ENCODE assay signal across 8 cellular contexts in genomic region chr3:30511524-30512278, GRCh38.
DNase-seq lines count a peak whose midpoint lies in the region; ATAC-seq and TF ChIP-seq lines count a peak whose summit lies in the region.

No MANE protein-coding gene starts in this region.

- no peaks in the 10 kb centered on the region for H3K27me3 Mint-ChIP-seq in CD8-positive, alpha-beta T cell (ENCODE audit: low read depth)
- no peaks in the 10 kb centered on the region for H3K27me3 Mint-ChIP-seq in dendritic cell treated with granulocyte-macrophage colony-stimulating factor and Interleukin-4, amounts not matched to agents 40 ng/mL and 50 ng/mL, for 4 days
- H3K27me3 Mint-ChIP-seq in nephron (ENCODE audit: low read depth), result no peaks in the 10 kb centered on the region

- no peak for ATAC-seq in CD8-positive, alpha-beta T cell
- ATAC-seq in HG03095 (IDR thresholded peaks at IDR 0.05; ENCODE audit: unreplicated experiment), result no peak

- TF ChIP-seq CTCF in CD8-positive, alpha-beta T cell (IDR thresholded peaks at IDR 0.05), result no peak
- no peak for TF ChIP-seq CTCF in nephron (IDR thresholded peaks at IDR 0.05; ENCODE audit: unreplicated experiment in 3 of 3)

- peak overlapping the region; percentile 15 for H3K27ac Mint-ChIP-seq in CD8-positive, alpha-beta T cell
- peak overlapping the region; percentile 8 for H3K27ac Mint-ChIP-seq in dendritic cell treated with granulocyte-macrophage colony-stimulating factor and Interleukin-4, amounts not matched to agents 40 ng/mL and 50 ng/mL, for 4 days
- peak overlapping the region in 2 of 3 experiments; percentile 16 to 48 for H3K27ac Mint-ChIP-seq in nephron

- H3K4me3 ChIP-seq in CD8-positive, alpha-beta T cell (ENCODE audit: low read depth, low read length), result no peak overlapping the region

- no peaks in the 10 kb centered on the region for H3K36me3 ChIP-seq in CD8-positive, alpha-beta T cell (ENCODE audit: insufficient read depth, low read length)

- intact Hi-C loops in CD8-positive, alpha-beta T cell (cut with DNase I, micrococcal nuclease), result no loop called here
- intact Hi-C loops in dendritic cell treated with granulocyte-macrophage colony-stimulating factor and Interleukin-4, amounts not matched to agents 40 ng/mL and 50 ng/mL, for 4 days (cut with micrococcal nuclease), result loop anchor here (5.0 kb wide), 1 partner anchor 499 kb away; no protein-coding TSS in a partner anchor

- POLR2A ChIA-PET in CD8-positive, alpha-beta T cell (lab: Charles Lee), result interaction anchor here (1.3 kb wide), 1 partner anchor 14 kb away, joined by 3 read pairs; no protein-coding TSS in a partner anchor

- no peaks in the 10 kb centered on the region for H3K27me3 ChIP-seq in CD8-positive, alpha-beta T cell (ENCODE audit: insufficient read depth, low read length)

- H3K27ac ChIP-seq in CD8-positive, alpha-beta T cell (ENCODE audit: low read depth, low read length), result no peak overlapping the region

- no peaks in the 10 kb centered on the region for H3K9me3 ChIP-seq in CD8-positive, alpha-beta T cell (ENCODE audit: low read length)

- CTCF ChIA-PET in CD8-positive, alpha-beta T cell (lab: Charles Lee), result no interaction called here

- peaks cover 10% of the 10 kb centered on the region for H3K4me1 Mint-ChIP-seq in CD8-positive, alpha-beta T cell (ENCODE audit: low read depth)
- H3K4me1 Mint-ChIP-seq in dendritic cell treated with granulocyte-macrophage colony-stimulating factor and Interleukin-4, amounts not matched to agents 40 ng/mL and 50 ng/mL, for 4 days (ENCODE audit: low read depth), result peaks cover 21% of the 10 kb centered on the region
- H3K4me1 Mint-ChIP-seq in nephron, result peaks cover 37% of the 10 kb centered on the region

- no peaks in the 10 kb centered on the region for H3K36me3 Mint-ChIP-seq in CD8-positive, alpha-beta T cell
- no peaks in the 10 kb centered on the region for H3K36me3 Mint-ChIP-seq in dendritic cell treated with granulocyte-macrophage colony-stimulating factor and Interleukin-4, amounts not matched to agents 40 ng/mL and 50 ng/mL, for 4 days (ENCODE audit: low read depth)
- H3K36me3 Mint-ChIP-seq in nephron (ENCODE audit: low read depth), result no peaks in the 10 kb centered on the region

- H3K9me3 Mint-ChIP-seq in CD8-positive, alpha-beta T cell, result no peaks in the 10 kb centered on the region
- H3K9me3 Mint-ChIP-seq in dendritic cell treated with granulocyte-macrophage colony-stimulating factor and Interleukin-4, amounts not matched to agents 40 ng/mL and 50 ng/mL, for 4 days, result no peaks in the 10 kb centered on the region
- no peaks in the 10 kb centered on the region for H3K9me3 Mint-ChIP-seq in nephron

- H3K4me1 ChIP-seq in CD8-positive, alpha-beta T cell (ENCODE audit: insufficient read depth, low read length), result peaks cover 11% of the 10 kb centered on the region

- H3K4me3 Mint-ChIP-seq in CD8-positive, alpha-beta T cell, result no peak overlapping the region
- H3K4me3 Mint-ChIP-seq in dendritic cell treated with granulocyte-macrophage colony-stimulating factor and Interleukin-4, amounts not matched to agents 40 ng/mL and 50 ng/mL, for 4 days, result no peak overlapping the region
- H3K4me3 Mint-ChIP-seq in nephron, result no peak overlapping the region

- no peak for DNase-seq in CD8-positive, alpha-beta T cell
- DNase-seq in NCI-H226 (peak; percentile 92), NCI-H748 (lab: John Stamatoyannopoulos, UW; ENCODE audit: unreplicated experiment) (no peak), NCI-H774 (lab: John Stamatoyannopoulos, UW) (no peak)
- DNase-seq in activated CD8-positive, alpha-beta memory T cell treated with anti-CD3 and anti-CD28 coated beads, Interleukin-2, amount 50 U/mL, for 4 hours, result no peak
